In the genomic region with DNA sequence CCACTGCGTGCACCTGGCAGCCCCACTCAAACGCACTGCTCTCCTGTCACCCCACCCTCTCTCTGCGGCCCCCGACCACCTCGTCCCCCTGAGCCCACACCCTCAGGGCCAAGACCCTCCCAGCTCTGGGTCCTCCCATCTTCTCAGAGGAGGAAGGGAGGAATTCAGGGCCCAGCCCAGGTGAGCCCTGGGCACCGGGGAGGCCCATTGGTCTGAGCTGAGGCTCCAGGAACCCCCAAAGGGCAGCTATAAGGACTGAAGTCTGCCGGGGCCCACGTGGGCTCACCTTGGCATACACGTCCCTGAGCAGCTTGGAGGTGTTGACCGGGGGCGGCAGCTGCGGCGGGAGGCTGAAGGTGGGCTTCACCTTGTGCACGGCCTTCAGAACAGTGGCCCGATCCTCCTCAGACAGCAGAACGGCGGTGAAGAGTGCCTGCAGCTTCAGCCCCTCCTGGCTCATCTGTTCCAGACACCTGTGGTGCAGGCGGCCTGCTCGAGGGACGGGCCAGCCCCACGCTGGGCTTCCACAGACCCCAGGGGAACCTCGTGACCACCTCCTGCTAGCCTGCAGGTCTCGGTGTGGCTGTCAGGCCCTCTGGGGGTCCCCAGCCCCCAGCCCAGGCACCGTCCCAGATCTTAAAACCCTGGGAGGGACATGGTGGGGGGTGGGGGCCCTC, we compare ENCODE assay signal across 2 cellular contexts.
TF ChIP-seq lines count a peak whose summit lies in the region.

No MANE protein-coding gene starts in this region.

TF ChIP-seq in GM23338, 12 proteins besides CTCF, POLR2A, EP300 and RAD21 (continues in another document):
- TF ChIP-seq CREB1 (CRISPR knock-in tag; IDR thresholded peaks at IDR 0.05; ENCODE audit: low read depth): no peak
- TF ChIP-seq STAT1 (IDR thresholded peaks at IDR 0.05; ENCODE audit: unreplicated experiment): no peak
- TF ChIP-seq, protein P1, sequence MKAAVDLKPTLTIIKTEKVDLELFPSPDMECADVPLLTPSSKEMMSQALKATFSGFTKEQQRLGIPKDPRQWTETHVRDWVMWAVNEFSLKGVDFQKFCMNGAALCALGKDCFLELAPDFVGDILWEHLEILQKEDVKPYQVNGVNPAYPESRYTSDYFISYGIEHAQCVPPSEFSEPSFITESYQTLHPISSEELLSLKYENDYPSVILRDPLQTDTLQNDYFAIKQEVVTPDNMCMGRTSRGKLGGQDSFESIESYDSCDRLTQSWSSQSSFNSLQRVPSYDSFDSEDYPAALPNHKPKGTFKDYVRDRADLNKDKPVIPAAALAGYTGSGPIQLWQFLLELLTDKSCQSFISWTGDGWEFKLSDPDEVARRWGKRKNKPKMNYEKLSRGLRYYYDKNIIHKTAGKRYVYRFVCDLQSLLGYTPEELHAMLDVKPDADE (IDR thresholded peaks at IDR 0.05): no peak
- TF ChIP-seq EZH2 (IDR thresholded peaks at IDR 0.05; ENCODE audit: low read depth, unreplicated experiment): no peak
- no peak for TF ChIP-seq POLR2AphosphoS5 (IDR thresholded peaks at IDR 0.05; ENCODE audit: low read depth)
- TF ChIP-seq REST (IDR thresholded peaks at IDR 0.05; ENCODE audit: unreplicated experiment): no peak
- no peak for TF ChIP-seq ZNF114 (CRISPR knock-in tag; IDR thresholded peaks at IDR 0.05)
- TF ChIP-seq JUNB (IDR thresholded peaks at IDR 0.05; ENCODE audit: unreplicated experiment): no peak

TF ChIP-seq in K562, 482 proteins besides CTCF, POLR2A, EP300 and RAD21:
- TF ChIP-seq ZNF232 (CRISPR knock-in tag; IDR thresholded peaks at IDR 0.05): no peak
- no peak for TF ChIP-seq CBX3 (IDR thresholded peaks at IDR 0.05; ENCODE audit: borderline replicate concordance in 1 of 2, low read length in 2 of 2)
- no peak for TF ChIP-seq ZNF253 (CRISPR knock-in tag; conservative IDR thresholded peaks at IDR 0.05)
- TF ChIP-seq, protein P2, sequence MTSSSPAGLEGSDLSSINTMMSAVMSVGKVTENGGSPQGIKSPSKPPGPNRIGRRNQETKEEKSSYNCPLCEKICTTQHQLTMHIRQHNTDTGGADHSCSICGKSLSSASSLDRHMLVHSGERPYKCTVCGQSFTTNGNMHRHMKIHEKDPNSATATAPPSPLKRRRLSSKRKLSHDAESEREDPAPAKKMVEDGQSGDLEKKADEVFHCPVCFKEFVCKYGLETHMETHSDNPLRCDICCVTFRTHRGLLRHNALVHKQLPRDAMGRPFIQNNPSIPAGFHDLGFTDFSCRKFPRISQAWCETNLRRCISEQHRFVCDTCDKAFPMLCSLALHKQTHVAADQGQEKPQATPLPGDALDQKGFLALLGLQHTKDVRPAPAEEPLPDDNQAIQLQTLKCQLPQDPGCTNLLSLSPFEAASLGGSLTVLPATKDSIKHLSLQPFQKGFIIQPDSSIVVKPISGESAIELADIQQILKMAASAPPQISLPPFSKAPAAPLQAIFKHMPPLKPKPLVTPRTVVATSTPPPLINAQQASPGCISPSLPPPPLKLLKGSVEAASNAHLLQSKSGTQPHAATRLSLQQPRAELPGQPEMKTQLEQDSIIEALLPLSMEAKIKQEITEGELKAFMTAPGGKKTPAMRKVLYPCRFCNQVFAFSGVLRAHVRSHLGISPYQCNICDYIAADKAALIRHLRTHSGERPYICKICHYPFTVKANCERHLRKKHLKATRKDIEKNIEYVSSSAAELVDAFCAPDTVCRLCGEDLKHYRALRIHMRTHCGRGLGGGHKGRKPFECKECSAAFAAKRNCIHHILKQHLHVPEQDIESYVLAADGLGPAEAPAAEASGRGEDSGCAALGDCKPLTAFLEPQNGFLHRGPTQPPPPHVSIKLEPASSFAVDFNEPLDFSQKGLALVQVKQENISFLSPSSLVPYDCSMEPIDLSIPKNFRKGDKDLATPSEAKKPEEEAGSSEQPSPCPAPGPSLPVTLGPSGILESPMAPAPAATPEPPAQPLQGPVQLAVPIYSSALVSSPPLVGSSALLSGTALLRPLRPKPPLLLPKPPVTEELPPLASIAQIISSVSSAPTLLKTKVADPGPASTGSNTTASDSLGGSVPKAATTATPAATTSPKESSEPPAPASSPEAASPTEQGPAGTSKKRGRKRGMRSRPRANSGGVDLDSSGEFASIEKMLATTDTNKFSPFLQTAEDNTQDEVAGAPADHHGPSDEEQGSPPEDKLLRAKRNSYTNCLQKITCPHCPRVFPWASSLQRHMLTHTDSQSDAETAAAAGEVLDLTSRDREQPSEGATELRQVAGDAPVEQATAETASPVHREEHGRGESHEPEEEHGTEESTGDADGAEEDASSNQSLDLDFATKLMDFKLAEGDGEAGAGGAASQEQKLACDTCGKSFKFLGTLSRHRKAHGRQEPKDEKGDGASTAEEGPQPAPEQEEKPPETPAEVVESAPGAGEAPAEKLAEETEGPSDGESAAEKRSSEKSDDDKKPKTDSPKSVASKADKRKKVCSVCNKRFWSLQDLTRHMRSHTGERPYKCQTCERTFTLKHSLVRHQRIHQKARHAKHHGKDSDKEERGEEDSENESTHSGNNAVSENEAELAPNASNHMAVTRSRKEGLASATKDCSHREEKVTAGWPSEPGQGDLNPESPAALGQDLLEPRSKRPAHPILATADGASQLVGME (CRISPR knock-in tag; IDR thresholded peaks at IDR 0.05): no peak
- TF ChIP-seq MTA2 (IDR thresholded peaks at IDR 0.05; ENCODE audit: low read depth): no peak
- no peak for TF ChIP-seq KDM5B (IDR thresholded peaks at IDR 0.05; ENCODE audit: insufficient replicate concordance, low read depth, low read length)
- TF ChIP-seq, protein P3, sequence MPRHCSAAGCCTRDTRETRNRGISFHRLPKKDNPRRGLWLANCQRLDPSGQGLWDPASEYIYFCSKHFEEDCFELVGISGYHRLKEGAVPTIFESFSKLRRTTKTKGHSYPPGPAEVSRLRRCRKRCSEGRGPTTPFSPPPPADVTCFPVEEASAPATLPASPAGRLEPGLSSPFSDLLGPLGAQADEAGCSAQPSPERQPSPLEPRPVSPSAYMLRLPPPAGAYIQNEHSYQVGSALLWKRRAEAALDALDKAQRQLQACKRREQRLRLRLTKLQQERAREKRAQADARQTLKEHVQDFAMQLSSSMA (CRISPR knock-in tag; IDR thresholded peaks at IDR 0.05): no peak
- no peak for TF ChIP-seq CEBPB (tag; IDR thresholded peaks at IDR 0.05)
- no peak for TF ChIP-seq PURB (CRISPR knock-in tag; IDR thresholded peaks at IDR 0.05; ENCODE audit: low read depth)
- no peak for TF ChIP-seq PTRF (tag; IDR thresholded peaks at IDR 0.05)
- TF ChIP-seq RBFOX2 (IDR thresholded peaks at IDR 0.05; ENCODE audit: low read depth, low read length): peak; percentile 43; the same call in 1 of the 2 replicates
- TF ChIP-seq, protein P4, sequence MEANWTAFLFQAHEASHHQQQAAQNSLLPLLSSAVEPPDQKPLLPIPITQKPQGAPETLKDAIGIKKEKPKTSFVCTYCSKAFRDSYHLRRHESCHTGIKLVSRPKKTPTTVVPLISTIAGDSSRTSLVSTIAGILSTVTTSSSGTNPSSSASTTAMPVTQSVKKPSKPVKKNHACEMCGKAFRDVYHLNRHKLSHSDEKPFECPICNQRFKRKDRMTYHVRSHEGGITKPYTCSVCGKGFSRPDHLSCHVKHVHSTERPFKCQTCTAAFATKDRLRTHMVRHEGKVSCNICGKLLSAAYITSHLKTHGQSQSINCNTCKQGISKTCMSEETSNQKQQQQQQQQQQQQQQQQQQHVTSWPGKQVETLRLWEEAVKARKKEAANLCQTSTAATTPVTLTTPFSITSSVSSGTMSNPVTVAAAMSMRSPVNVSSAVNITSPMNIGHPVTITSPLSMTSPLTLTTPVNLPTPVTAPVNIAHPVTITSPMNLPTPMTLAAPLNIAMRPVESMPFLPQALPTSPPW (CRISPR knock-in tag; IDR thresholded peaks at IDR 0.05): no peak
- TF ChIP-seq KLF10 (CRISPR knock-in tag; IDR thresholded peaks at IDR 0.05): no peak
- TF ChIP-seq BDP1 (IDR thresholded peaks at IDR 0.05; ENCODE audit: insufficient read depth, insufficient read length): no peak
- TF ChIP-seq POLR2G (IDR thresholded peaks at IDR 0.05; ENCODE audit: low read depth, low read length): peak; percentile 57
- TF ChIP-seq ZNF324 (CRISPR knock-in tag; IDR thresholded peaks at IDR 0.05): no peak
- TF ChIP-seq TEAD2 (tag; IDR thresholded peaks at IDR 0.05): no peak
